ENCODE assay signal across 19 cellular contexts in genomic region chr2:9240745-9241144, GRCh38. TPM values are rescaled to one million over a fixed set of nuclear protein-coding genes. Genes with fewer than 3 reads are reported as not detected.
DNase-seq lines count a peak whose midpoint lies in the region; ATAC-seq and TF ChIP-seq lines count a peak whose summit lies in the region.
"Had no signal": no experiment of that assay in that cellular context is flagged by ENCODE, and none has a peak within 500 bp of the region (broad histone marks: within the 10 kb centered on the region; RNA-seq: fewer than 3 reads in every experiment).

No MANE protein-coding gene starts in this region.

- no peaks in the 10 kb centered on the region for H4K20me1 ChIP-seq in SK-N-SH (ENCODE audit: insufficient read depth)

- no peak for TF ChIP-seq RAD21 in SK-N-SH (IDR thresholded peaks at IDR 0.05; ENCODE audit: low read length)

- intact Hi-C loops in body of pancreas (cut with DNase I), result no loop called here

- H3K4me2 ChIP-seq in SK-N-SH, result 0 out of 2 replicates have a peak overlapping the region, but pooled peaks have one; percentile 3
- H3K4me2 ChIP-seq: BLaER1 had no signal

- peaks cover 100% of the 10 kb centered on the region for H3K79me2 ChIP-seq in SK-N-SH (ENCODE audit: insufficient read depth)

- H3K27ac ChIP-seq in SK-N-SH (ENCODE audit: low read depth in 2 of 2, low read length in 1 of 2), result peak overlapping the region; percentile 51 to 82
- no peak overlapping the region for H3K27ac ChIP-seq in body of pancreas
- H3K27ac ChIP-seq: 22Rv1, BLaER1 had no signal

- TF ChIP-seq CTCF in SK-N-SH (IDR thresholded peaks at IDR 0.05) (no peak), body of pancreas (IDR thresholded peaks at IDR 0.05) (no peak)

- H3K27me3 ChIP-seq in SK-N-SH (ENCODE audit: insufficient read depth) (no peaks in the 10 kb centered on the region), body of pancreas (no peaks in the 10 kb centered on the region)
- H3K27me3 ChIP-seq: BLaER1, tibial artery had no signal

- no peak overlapping the region; the same call in 1 of the 2 replicates for H3K9ac ChIP-seq in SK-N-SH
- H3K9ac ChIP-seq: BLaER1 had no signal

- ATAC-seq in SK-N-SH treated with all-trans-retinoic acid at 6 μM for 48 hours, result no peak; the same call in 2 of the 3 replicates
- peak; percentile 47 for ATAC-seq in body of pancreas
- ATAC-seq in GM21390 (IDR thresholded peaks at IDR 0.05; ENCODE audit: unreplicated experiment), result no peak
- ATAC-seq: right cardiac atrium had no signal

- H3K4me1 ChIP-seq in SK-N-SH (ENCODE audit: control insufficient read depth in 1 of 2, insufficient read depth in 2 of 2, low read depth in 1 of 2, low read length in 1 of 2) (peaks cover 56 to 82% of the 10 kb centered on the region in 2 experiments), body of pancreas (peaks cover 8% of the 10 kb centered on the region)

- 72% methylated on average over 4 of the region's 4 CpGs for WGBS in SK-N-SH (ENCODE audit: low lambda C conversion rate)
- WGBS in body of pancreas, 2 donors, result 30 to 38% methylated on average over 4 of the region's 4 CpGs

- H3K4me3 ChIP-seq in SK-N-SH (ENCODE audit: low read depth in 2 of 2, low read length in 1 of 2), result no peak overlapping the region
- H3K4me3 ChIP-seq in body of pancreas, result no peak overlapping the region
- H3K4me3 ChIP-seq: BLaER1, tibial artery had no signal

- DNase-seq in SK-N-SH, result no peak
- peak; percentile 47 for DNase-seq in Daoy (ENCODE audit: low read depth)
- no peak for DNase-seq in body of pancreas
- peak; percentile 74 for DNase-seq in mesenteric fat pad (ENCODE audit: low spot score)
- no peak for DNase-seq in NOMO-1 treated with DMSO at 0.1 percent for 48 hours (lab: John Stamatoyannopoulos, UW; ENCODE audit: unreplicated experiment)
- DNase-seq in NCI-H345 treated with DMSO at 0.1 percent for 48 hours (lab: John Stamatoyannopoulos, UW; ENCODE audit: unreplicated experiment), result no peak
- DNase-seq: activated naive CD4-positive, alpha-beta T cell treated with anti-CD3 and anti-CD28 coated beads, Interleukin-2, amount 50 U/mL, for 16 hours; DMS53; glutamatergic neuron; mesenchymal stem cell; MM.1S; NCI-H187; NCI-H524 treated with DMSO at 0.1 percent for 48 hours; right cardiac atrium; tibial artery had no signal

- H3K9me3 ChIP-seq in SK-N-SH (no peaks in the 10 kb centered on the region), body of pancreas (no peaks in the 10 kb centered on the region)
- H3K9me3 ChIP-seq: tibial artery had no signal

- TF ChIP-seq POLR2A in body of pancreas (IDR thresholded peaks at IDR 0.05), result no peak

- no peak overlapping the region for H2AFZ ChIP-seq in SK-N-SH (ENCODE audit: low read depth)

- CTCF ChIA-PET in SK-N-SH (lab: Yijun Ruan, JAX), result interaction anchor here (0.6 kb wide), 1 partner anchor 274 kb away, joined by 3 read pairs; no protein-coding TSS in a partner anchor

- no peaks in the 10 kb centered on the region for H3K9me2 ChIP-seq in SK-N-SH

- POLR2A ChIA-PET in SK-N-SH (lab: Yijun Ruan, JAX), result no interaction called here

- peaks cover 0 to 10% of the 10 kb centered on the region in 2 experiments for H3K36me3 ChIP-seq in SK-N-SH (replicated peaks in 1 of 2; ENCODE audit: control insufficient read depth in 1 of 2, insufficient read depth in 2 of 2, low read length in 1 of 2)
- H3K36me3 ChIP-seq in body of pancreas (replicated peaks in 1 of 2; ENCODE audit: insufficient read depth in 1 of 2, low read depth in 2 of 2), result no peaks in the 10 kb centered on the region
- H3K36me3 ChIP-seq: tibial artery had no signal

- no peak for TF ChIP-seq EP300 in SK-N-SH (IDR thresholded peaks at IDR 0.05; ENCODE audit: borderline replicate concordance in 1 of 2, low read depth in 1 of 2, low read length in 1 of 2)

- H3F3A ChIP-seq in SK-N-SH (replicated peaks; ENCODE audit: insufficient read depth), result peaks cover 33% of the 10 kb centered on the region

TF ChIP-seq in SK-N-SH, 30 proteins besides CTCF, POLR2A, EP300 and RAD21:
- no peak for TF ChIP-seq NFIC (IDR thresholded peaks at IDR 0.05; ENCODE audit: borderline replicate concordance)
- TF ChIP-seq TCF12 (IDR thresholded peaks at IDR 0.05), result peak; percentile 35; the same call in 1 of the 2 replicates
- TF ChIP-seq JUND (IDR thresholded peaks at IDR 0.05), result 0 out of 2 replicates have a peak, but pooled peaks have one; percentile 12
- 0 out of 2 replicates have a peak, but pooled peaks have one; percentile 15 for TF ChIP-seq PBX3 (IDR thresholded peaks at IDR 0.05)
- TF ChIP-seq SIN3A (IDR thresholded peaks at IDR 0.05; ENCODE audit: borderline replicate concordance, low read depth, low read length), result no peak
- TF ChIP-seq USF1 (IDR thresholded peaks at IDR 0.05; ENCODE audit: borderline replicate concordance, low read depth), result no peak
- peak; percentile 20; the same call in 1 of the 2 replicates for TF ChIP-seq FOSL2 (IDR thresholded peaks at IDR 0.05; ENCODE audit: borderline replicate concordance, low read depth)
- TF ChIP-seq EZH2phosphoT487 (IDR thresholded peaks at IDR 0.05; ENCODE audit: borderline replicate concordance, low read depth), result no peak

TF ChIP-seq in SK-N-SH treated with all-trans-retinoic acid at 6 μM for 48 hours, 23 proteins besides CTCF, POLR2A, EP300 and RAD21:
- TF ChIP-seq ARNTL (CRISPR knock-in tag; IDR thresholded peaks at IDR 0.05; ENCODE audit: borderline replicate concordance, low read depth), result no peak

RNA-seq across cellular contexts. Expression of gene ASAP2, which starts 34.1 kb away (rescaled TPM):
- 37.9 and 41.4 TPM in 2 replicates for polyA plus RNA-seq in SK-N-SH (2012; rRNA removed)
- 46.4 and 46.7 TPM in 2 replicates for polyA plus RNA-seq in SK-N-SH (2012; cell fraction: cytosol; rRNA removed)
- polyA plus RNA-seq in SK-N-SH (2012; cell fraction: nucleus; rRNA removed), result 60.7 and 79.4 TPM in 2 replicates
- total RNA-seq in Daoy (2014; rRNA removed; shearing (Covaris generic)), result 20.3 and 22.7 TPM in 2 replicates
- total RNA-seq in body of pancreas, result 10 to 100 TPM; 12.5 to 23.7 TPM
- 22.9 TPM for total RNA-seq in mesenteric fat pad

Comparison
In these comparisons a context has a peak if more than half of its experiments do, and no peak if none do; other contexts are left out.
1. DNase-seq: peak in Daoy (single experiment) and mesenteric fat pad (single experiment); none in SK-N-SH (single experiment), body of pancreas (0 of 4), NOMO-1 treated with DMSO at 0.1 percent for 48 hours (single experiment) and NCI-H345 treated with DMSO at 0.1 percent for 48 hours (single experiment).
2. H3K27ac ChIP-seq: peak in SK-N-SH (2 of 2); none in body of pancreas (0 of 4).